In genomic region chr19:42343344-42344110, GRCh38 we compare ENCODE assay signal across 2 cellular contexts.
TF ChIP-seq lines count a peak whose summit lies in the region.

No MANE protein-coding gene starts in this region.

TF ChIP-seq in GM23338, 12 proteins besides CTCF, POLR2A, EP300 and RAD21:
- TF ChIP-seq ZNF462 (CRISPR knock-in tag; IDR thresholded peaks at IDR 0.05) (no peak), EZH2 (IDR thresholded peaks at IDR 0.05; ENCODE audit: low read depth, unreplicated experiment) (no peak), STAT1 (IDR thresholded peaks at IDR 0.05; ENCODE audit: unreplicated experiment) (no peak)

TF ChIP-seq in HepG2, 621 proteins besides CTCF, POLR2A, EP300 and RAD21:
- TF ChIP-seq ZNF501 (CRISPR knock-in tag; IDR thresholded peaks at IDR 0.05) (no peak), ZBTB33 (CRISPR knock-in tag; IDR thresholded peaks at IDR 0.05) (peak; percentile 47), PHB2 (IDR thresholded peaks at IDR 0.05; ENCODE audit: partially characterized antibody) (no peak)
